Comparison of ENCODE assay signal across 17 cellular contexts in genomic region chr18:75052475-75052874, GRCh38.
"Had no signal": no experiment of that assay in that cellular context is flagged by ENCODE, and none has a peak within 500 bp of the region (broad histone marks: within the 10 kb centered on the region; RNA-seq: fewer than 3 reads in every experiment).

No MANE protein-coding gene starts in this region.

- DNase-seq: activated CD4-positive, alpha-beta T cell treated with anti-CD3 and anti-CD28 coated beads, Interleukin-2, amount 10 ng/mL, durations not matched to agents 7 days and 5 days; activated CD8-positive, alpha-beta T cell treated with anti-CD3 and anti-CD28 coated beads, Interleukin-2, amount 10 ng/mL, durations not matched to agents 7 days and 5 days; activated naive CD4-positive, alpha-beta T cell treated with Interleukin-2 at 50 U/mL for 16 hours; activated naive CD8-positive, alpha-beta T cell treated with anti-CD3 and anti-CD28 coated beads, Interleukin-2, amount 10 ng/mL, durations not matched to agents 7 days and 5 days; activated T-cell treated with anti-CD3 and anti-CD28 coated beads, Interleukin-2, amount 50 U/mL, for 24 hours; amygdala; caudate nucleus; foreskin fibroblast; hypothalamus; natural killer cell; pancreas; spleen; stimulated activated CD4-positive, alpha-beta T cell treated with anti-CD3 and anti-CD28 coated beads, Interleukin-4, amount 100 ng/mL, for 4 hours; testis had no signal

- H3K27me3 ChIP-seq: neutrophil, pancreas, spleen, testis had no signal

- H3K9me3 ChIP-seq: neutrophil, pancreas, spleen, testis had no signal

- ATAC-seq: activated CD8-positive, alpha-beta T cell treated with anti-CD3 and anti-CD28 coated beads, Interleukin-2, amount 10 ng/mL, durations not matched to agents 7 days and 5 days; natural killer cell; pancreas; stimulated activated memory B cell treated with anti-CD40 and anti-IgM and Interleukin-4, amounts not matched to agents 10 μg/mL and 1 μg/mL and 100 μg/mL, for 72 hours had no signal

- H3K36me3 ChIP-seq: neutrophil, pancreas had no signal

- H3K4me3 ChIP-seq: pancreas, spleen, testis had no signal

- H3K4me1 ChIP-seq: pancreas, spleen, testis had no signal

- H3K27ac ChIP-seq: epithelial cell of prostate, neutrophil, pancreas, spleen, testis had no signal
